10 cellular contexts compared by ENCODE assay signal in the genomic region with DNA sequence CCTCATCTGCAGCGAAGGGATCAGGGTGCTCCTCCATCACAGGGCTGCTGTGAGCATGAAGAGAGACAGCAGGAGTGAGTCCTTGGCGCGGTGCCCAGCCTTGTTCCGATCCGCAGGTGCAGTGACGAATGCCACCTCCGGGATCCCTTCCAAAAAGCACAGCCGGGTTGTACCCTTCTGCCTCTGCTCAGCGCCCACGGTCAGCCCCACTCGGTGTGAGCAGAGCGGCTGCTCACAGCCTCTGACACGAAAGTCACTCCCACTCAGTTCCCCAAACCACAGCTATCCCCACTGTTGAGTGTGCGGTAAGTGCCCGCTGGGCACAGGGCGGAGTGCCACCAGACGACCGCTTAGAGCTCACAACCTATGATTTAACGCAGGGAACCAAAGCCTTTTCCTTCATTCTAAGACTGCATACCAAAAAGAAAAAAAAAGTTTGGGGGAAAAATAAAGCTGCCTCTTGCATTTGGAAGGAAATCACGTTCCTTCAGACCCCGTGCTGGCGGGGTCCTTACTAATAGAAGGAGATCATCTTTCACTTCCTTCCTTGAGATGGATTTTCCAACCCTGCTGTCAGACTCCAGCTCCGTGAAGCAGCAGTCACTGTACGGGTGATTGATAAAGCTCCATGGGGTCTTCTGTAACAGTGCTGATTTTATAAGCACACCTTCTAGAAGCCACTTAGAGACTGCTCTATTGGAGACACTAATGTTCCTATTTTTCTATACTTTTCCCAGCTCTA. TPM values are rescaled to one million over a fixed set of nuclear protein-coding genes. Genes with fewer than 3 reads are reported as not detected.
DNase-seq lines count a peak whose midpoint lies in the region; ATAC-seq, FAIRE-seq and TF ChIP-seq lines count a peak whose summit lies in the region.
"Had no signal": no experiment of that assay in that cellular context is flagged by ENCODE, and none has a peak within 500 bp of the region (broad histone marks: within the 10 kb centered on the region; RNA-seq: fewer than 3 reads in every experiment).

No MANE protein-coding gene starts in this region.

- WGBS in thyroid gland, 2 donors: 42 to 47% methylated on average over 15 to 23 of the region's 24 CpGs

- H3K27me3 Mint-ChIP-seq in activated CD4-positive, alpha-beta T cell treated with anti-CD3 and anti-CD28 coated beads for 36 hours: peaks cover 4% of the 10 kb centered on the region

- no peak overlapping the region for H3K27ac Mint-ChIP-seq in activated CD4-positive, alpha-beta T cell treated with anti-CD3 and anti-CD28 coated beads for 36 hours

- no peaks in the 10 kb centered on the region for H3K36me3 ChIP-seq in thyroid gland

- CTCF ChIA-PET in activated CD4-positive, alpha-beta T cell treated with anti-CD3 and anti-CD28 coated beads for 36 hours (lab: Charles Lee): no interaction called here

- H3K9me3 ChIP-seq in thyroid gland: no peaks in the 10 kb centered on the region

- FAIRE-seq in GM12891 (lab: Jason Lieb, UNC): no peak

- intact Hi-C loops in activated CD4-positive, alpha-beta T cell treated with anti-CD3 and anti-CD28 coated beads for 36 hours (cut with DNase I, micrococcal nuclease): no loop called here
- intact Hi-C loops in thyroid gland (cut with DNase I): no loop called here

- no peak for TF ChIP-seq POLR2A in thyroid gland (IDR thresholded peaks at IDR 0.05)
- no peak for TF ChIP-seq POLR2A in GM12891 (IDR thresholded peaks at IDR 0.05; ENCODE audit: low read depth, low read length)

- ATAC-seq in activated CD4-positive, alpha-beta T cell treated with anti-CD3 and anti-CD28 coated beads for 36 hours: peak; percentile 39
- no peak for ATAC-seq in GM21737 (IDR thresholded peaks at IDR 0.05; ENCODE audit: unreplicated experiment)

- H3K4me1 ChIP-seq in thyroid gland: no peaks in the 10 kb centered on the region

- no peak overlapping the region for H3K4me3 Mint-ChIP-seq in activated CD4-positive, alpha-beta T cell treated with anti-CD3 and anti-CD28 coated beads for 36 hours

- no peaks in the 10 kb centered on the region for H3K27me3 ChIP-seq in thyroid gland

- H3K4me3 ChIP-seq in choroid plexus epithelial cell (ENCODE audit: low read depth, low read length) (no peak overlapping the region), thyroid gland (replicated peaks in 1 of 3) (no peak overlapping the region)

- no peak overlapping the region for H3K27ac ChIP-seq in thyroid gland

- no peak for DNase-seq in activated CD4-positive, alpha-beta T cell treated with anti-CD3 and anti-CD28 coated beads for 36 hours
- no peak for DNase-seq in activated CD4-positive, alpha-beta T cell treated with anti-CD3 and anti-CD28 coated beads, Interleukin-2, amount 50 U/mL, for 1 hour
- DNase-seq in NCI-H2171 (lab: John Stamatoyannopoulos, UW) (peak; percentile 86), choroid plexus epithelial cell (ENCODE audit: low read depth) (peak; percentile 4), thyroid gland (peak; percentile 79), GM12891 (ENCODE audit: insufficient read length, low spot score) (no peak)
- DNase-seq in effector CD8-positive, alpha-beta T cell (lab: John Stamatoyannopoulos, UW): no peak
- DNase-seq: activated CD4-positive, alpha-beta T cell treated with anti-CD3 and anti-CD28 coated beads for 1 hour; amniotic stem cell had no signal

- TF ChIP-seq CTCF in choroid plexus epithelial cell (conservative IDR thresholded peaks at IDR 0.05; ENCODE audit: low read depth, low read length): no peak
- no peak for TF ChIP-seq CTCF in thyroid gland (IDR thresholded peaks at IDR 0.05)

- no peaks in the 10 kb centered on the region for H3K9me3 Mint-ChIP-seq in activated CD4-positive, alpha-beta T cell treated with anti-CD3 and anti-CD28 coated beads for 36 hours (ENCODE audit: low read depth)

- H3K4me1 Mint-ChIP-seq in activated CD4-positive, alpha-beta T cell treated with anti-CD3 and anti-CD28 coated beads for 36 hours: no peaks in the 10 kb centered on the region

- no peaks in the 10 kb centered on the region for H3K36me3 Mint-ChIP-seq in activated CD4-positive, alpha-beta T cell treated with anti-CD3 and anti-CD28 coated beads for 36 hours (ENCODE audit: low read depth)

- POLR2A ChIA-PET in activated CD4-positive, alpha-beta T cell treated with anti-CD3 and anti-CD28 coated beads for 36 hours (lab: Charles Lee): no interaction called here

TF ChIP-seq in GM12891, 5 proteins besides CTCF, POLR2A, EP300 and RAD21:
- no peak for TF ChIP-seq SPI1 (IDR thresholded peaks at IDR 0.05; ENCODE audit: low read depth, low read length)
- TF ChIP-seq POLR2AphosphoS5 (IDR thresholded peaks at IDR 0.05; ENCODE audit: low read depth, low read length): no peak
- TF ChIP-seq POU2F2 (IDR thresholded peaks at IDR 0.05; ENCODE audit: low read depth, low read length): no peak
- no peak for TF ChIP-seq TAF1 (IDR thresholded peaks at IDR 0.05; ENCODE audit: low read depth, low read length)
- no peak for TF ChIP-seq PAX5 (IDR thresholded peaks at IDR 0.05; ENCODE audit: insufficient read depth, low read length, severe bottlenecking)

RNA-seq across cellular contexts. Expression of gene TUBGCP5, which starts 34.7 kb away (rescaled TPM):
- total RNA-seq in activated CD4-positive, alpha-beta T cell treated with anti-CD3 and anti-CD28 coated beads for 36 hours: 10 to 100 TPM; 16.2 to 16.4 TPM
- 10 to 100 TPM; 21.9 to 48.4 (median 24.8) TPM for total RNA-seq in thyroid gland
- polyA plus RNA-seq in GM12891 (2012; ENCODE audit: low read depth, missing spikeins): 9.3 TPM

Comparison
In these comparisons a context has a peak if more than half of its experiments do, and no peak if none do; other contexts are left out.
1. DNase-seq: peak in NCI-H2171 (single experiment), choroid plexus epithelial cell (single experiment) and thyroid gland (2 of 2); none in activated CD4-positive, alpha-beta T cell treated with anti-CD3 and anti-CD28 coated beads for 36 hours (single experiment), activated CD4-positive, alpha-beta T cell treated with anti-CD3 and anti-CD28 coated beads, Interleukin-2, amount 50 U/mL, for 1 hour (single experiment), effector CD8-positive, alpha-beta T cell (single experiment) and GM12891 (single experiment).